Comparison of ENCODE assay signal across 2 cellular contexts in the genomic region with DNA sequence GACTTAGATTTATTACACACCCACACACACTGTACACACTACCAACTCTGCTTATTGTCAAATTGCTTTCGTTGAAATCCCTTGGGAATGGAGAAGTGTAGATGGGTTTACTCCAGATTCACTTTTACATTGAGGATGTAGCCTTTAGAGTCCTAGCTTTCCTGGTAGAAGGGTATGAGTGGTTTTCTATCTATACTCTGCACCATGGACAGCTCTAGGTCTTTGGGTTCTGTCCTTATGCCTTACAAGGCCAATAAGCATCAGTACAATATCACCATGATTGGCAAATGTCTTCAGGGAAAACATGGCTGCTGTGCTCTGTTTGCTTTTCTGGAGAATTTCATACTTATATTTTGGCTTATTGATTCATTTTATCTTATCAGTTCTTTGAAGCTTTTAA.
TF ChIP-seq lines count a peak whose summit lies in the region.

No MANE protein-coding gene starts in this region.

TF ChIP-seq in GM23338, 12 proteins besides CTCF, POLR2A, EP300 and RAD21 (continued from another document):
- TF ChIP-seq, protein P1, sequence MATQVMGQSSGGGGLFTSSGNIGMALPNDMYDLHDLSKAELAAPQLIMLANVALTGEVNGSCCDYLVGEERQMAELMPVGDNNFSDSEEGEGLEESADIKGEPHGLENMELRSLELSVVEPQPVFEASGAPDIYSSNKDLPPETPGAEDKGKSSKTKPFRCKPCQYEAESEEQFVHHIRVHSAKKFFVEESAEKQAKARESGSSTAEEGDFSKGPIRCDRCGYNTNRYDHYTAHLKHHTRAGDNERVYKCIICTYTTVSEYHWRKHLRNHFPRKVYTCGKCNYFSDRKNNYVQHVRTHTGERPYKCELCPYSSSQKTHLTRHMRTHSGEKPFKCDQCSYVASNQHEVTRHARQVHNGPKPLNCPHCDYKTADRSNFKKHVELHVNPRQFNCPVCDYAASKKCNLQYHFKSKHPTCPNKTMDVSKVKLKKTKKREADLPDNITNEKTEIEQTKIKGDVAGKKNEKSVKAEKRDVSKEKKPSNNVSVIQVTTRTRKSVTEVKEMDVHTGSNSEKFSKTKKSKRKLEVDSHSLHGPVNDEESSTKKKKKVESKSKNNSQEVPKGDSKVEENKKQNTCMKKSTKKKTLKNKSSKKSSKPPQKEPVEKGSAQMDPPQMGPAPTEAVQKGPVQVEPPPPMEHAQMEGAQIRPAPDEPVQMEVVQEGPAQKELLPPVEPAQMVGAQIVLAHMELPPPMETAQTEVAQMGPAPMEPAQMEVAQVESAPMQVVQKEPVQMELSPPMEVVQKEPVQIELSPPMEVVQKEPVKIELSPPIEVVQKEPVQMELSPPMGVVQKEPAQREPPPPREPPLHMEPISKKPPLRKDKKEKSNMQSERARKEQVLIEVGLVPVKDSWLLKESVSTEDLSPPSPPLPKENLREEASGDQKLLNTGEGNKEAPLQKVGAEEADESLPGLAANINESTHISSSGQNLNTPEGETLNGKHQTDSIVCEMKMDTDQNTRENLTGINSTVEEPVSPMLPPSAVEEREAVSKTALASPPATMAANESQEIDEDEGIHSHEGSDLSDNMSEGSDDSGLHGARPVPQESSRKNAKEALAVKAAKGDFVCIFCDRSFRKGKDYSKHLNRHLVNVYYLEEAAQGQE (IDR thresholded peaks at IDR 0.05; ENCODE audit: unreplicated experiment): peak; percentile 21
- no peak for TF ChIP-seq EZH2 (IDR thresholded peaks at IDR 0.05; ENCODE audit: low read depth, unreplicated experiment)
- TF ChIP-seq, protein P2, sequence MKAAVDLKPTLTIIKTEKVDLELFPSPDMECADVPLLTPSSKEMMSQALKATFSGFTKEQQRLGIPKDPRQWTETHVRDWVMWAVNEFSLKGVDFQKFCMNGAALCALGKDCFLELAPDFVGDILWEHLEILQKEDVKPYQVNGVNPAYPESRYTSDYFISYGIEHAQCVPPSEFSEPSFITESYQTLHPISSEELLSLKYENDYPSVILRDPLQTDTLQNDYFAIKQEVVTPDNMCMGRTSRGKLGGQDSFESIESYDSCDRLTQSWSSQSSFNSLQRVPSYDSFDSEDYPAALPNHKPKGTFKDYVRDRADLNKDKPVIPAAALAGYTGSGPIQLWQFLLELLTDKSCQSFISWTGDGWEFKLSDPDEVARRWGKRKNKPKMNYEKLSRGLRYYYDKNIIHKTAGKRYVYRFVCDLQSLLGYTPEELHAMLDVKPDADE (IDR thresholded peaks at IDR 0.05): no peak
TF ChIP-seq in GM23338: peak in this region for 1.

TF ChIP-seq in HEK293, 187 proteins besides CTCF, POLR2A, EP300 and RAD21 (continued from another document):
- TF ChIP-seq, protein P1 (tag by site-specific recombination; IDR thresholded peaks at IDR 0.05): peak; percentile 39; the same call in 1 of the 2 replicates
- no peak for TF ChIP-seq KLF8 (tag by site-specific recombination; IDR thresholded peaks at IDR 0.05)
